In the genomic region with DNA sequence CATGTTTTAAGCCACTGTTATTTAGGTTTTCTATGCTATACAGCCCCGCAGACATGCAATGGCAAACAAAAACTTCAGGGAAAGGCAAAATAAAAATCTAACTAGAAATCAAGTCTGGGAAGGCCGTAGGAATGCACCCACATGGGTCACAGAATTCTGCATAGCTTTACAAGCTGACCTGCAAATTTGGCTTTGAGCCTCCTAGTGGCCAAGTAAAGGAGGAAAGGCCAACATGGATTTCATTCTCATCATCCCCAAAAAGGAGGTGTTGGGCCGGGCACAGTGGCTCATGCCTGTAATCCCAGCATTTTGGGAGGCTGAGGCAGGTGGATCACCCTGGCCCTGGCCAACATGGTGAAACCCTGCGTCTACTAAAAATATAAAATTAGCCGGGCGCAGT, we compare ENCODE assay signal across 15 cellular contexts.
DNase-seq lines count a peak whose midpoint lies in the region; ATAC-seq, FAIRE-seq and TF ChIP-seq lines count a peak whose summit lies in the region.
"Had no signal": no experiment of that assay in that cellular context is flagged by ENCODE, and none has a peak within 500 bp of the region (broad histone marks: within the 10 kb centered on the region; RNA-seq: fewer than 3 reads in every experiment).

No MANE protein-coding gene starts in this region.

- no peak for FAIRE-seq in D721Med (lab: Jason Lieb, UNC)

- TF ChIP-seq POLR2A in NB4 (IDR thresholded peaks at IDR 0.05; ENCODE audit: extremely low read depth, insufficient read length): no peak

- H3K4me1 Mint-ChIP-seq in osteocyte (ENCODE audit: unreplicated experiment) (no peaks in the 10 kb centered on the region), natural killer cell (no peaks in the 10 kb centered on the region)

- H3K4me3 ChIP-seq in NB4 (ENCODE audit: low read depth, low read length) (no peak overlapping the region), choroid plexus epithelial cell (ENCODE audit: low read depth, low read length) (no peak overlapping the region)
- H3K4me3 ChIP-seq: ascending aorta had no signal

- intact Hi-C loops in natural killer cell (cut with micrococcal nuclease): no loop called here

- H3K27ac Mint-ChIP-seq in osteocyte (ENCODE audit: unreplicated experiment) (no peak overlapping the region), natural killer cell (no peak overlapping the region)
- H3K27ac Mint-ChIP-seq: activated T-cell treated with anti-CD3 and anti-CD28 coated beads, Interleukin-2, amount 50 U/mL, for 72 hours had no signal

- H3K4me3 Mint-ChIP-seq in osteocyte (ENCODE audit: unreplicated experiment) (no peak overlapping the region), natural killer cell (no peak overlapping the region)
- H3K4me3 Mint-ChIP-seq: activated T-cell treated with anti-CD3 and anti-CD28 coated beads, Interleukin-2, amount 50 U/mL, for 72 hours had no signal

- TF ChIP-seq CTCF in GM12872 (IDR thresholded peaks at IDR 0.05; ENCODE audit: insufficient read depth, low read depth, low read length) (peak; percentile 50), NB4 (IDR thresholded peaks at IDR 0.05; ENCODE audit: low read depth, low read length) (peak; percentile 43), choroid plexus epithelial cell (conservative IDR thresholded peaks at IDR 0.05; ENCODE audit: low read depth, low read length) (peak; percentile 50), osteocyte (IDR thresholded peaks at IDR 0.05) (peak; percentile 33), D721Med (IDR thresholded peaks at IDR 0.05; ENCODE audit: insufficient read depth, missing control alignments) (no peak), natural killer cell (IDR thresholded peaks at IDR 0.05) (no peak)

- DNase-seq in NB4 (ENCODE audit: low read depth): no peak
- DNase-seq in choroid plexus epithelial cell (ENCODE audit: low read depth): peak; percentile 20
- no peak for DNase-seq in osteocyte (ENCODE audit: extremely low spot score, unreplicated experiment)
- DNase-seq in D721Med (ENCODE audit: insufficient read length, low spot score): no peak
- no peak for DNase-seq in LoVo (ENCODE audit: low spot score)
- no peak for DNase-seq in natural killer cell
- DNase-seq in cerebellar cortex (ENCODE audit: low spot score): no peak
- DNase-seq: activated T-cell treated with anti-CD3 and anti-CD28 coated beads, Interleukin-2, amount 50 U/mL, for 72 hours; DMS79; NCI-H1092 treated with DMSO at 0.1 percent for 48 hours; NCI-H446 treated with DMSO at 0.1 percent for 48 hours; Right ventricle myocardium superior had no signal

- ATAC-seq in natural killer cell: no peak
- ATAC-seq: activated T-cell treated with anti-CD3 and anti-CD28 coated beads, Interleukin-2, amount 50 U/mL, for 72 hours; sciatic nerve had no signal

- H3K36me3 Mint-ChIP-seq in osteocyte (ENCODE audit: unreplicated experiment) (no peaks in the 10 kb centered on the region), natural killer cell (no peaks in the 10 kb centered on the region)

- H3K9me3 Mint-ChIP-seq in osteocyte (ENCODE audit: unreplicated experiment) (no peaks in the 10 kb centered on the region), natural killer cell (no peaks in the 10 kb centered on the region)
- H3K9me3 Mint-ChIP-seq: activated T-cell treated with anti-CD3 and anti-CD28 coated beads, Interleukin-2, amount 50 U/mL, for 72 hours had no signal

- H3K27me3 Mint-ChIP-seq in osteocyte (ENCODE audit: unreplicated experiment) (peaks cover 37% of the 10 kb centered on the region), natural killer cell (ENCODE audit: low read depth in 2 of 2) (peaks cover 8 to 15% of the 10 kb centered on the region in 2 donors)

Comparison
In these comparisons a context has a peak if more than half of its experiments do, and no peak if none do; other contexts are left out.
1. CTCF ChIP-seq: peak in GM12872 (single experiment), NB4 (single experiment), choroid plexus epithelial cell (single experiment) and osteocyte (single experiment); none in D721Med (single experiment) and natural killer cell (single experiment).